ENCODE assay signal across 8 cellular contexts in genomic region chr9:33164138-33164809, GRCh38. TPM values are rescaled to one million over a fixed set of nuclear protein-coding genes. Genes with fewer than 3 reads are reported as not detected.
A peak's percentile ranks its signal among the peaks of the same experiment; 100 is the strongest.
DNase-seq lines count a peak whose midpoint lies in the region; ATAC-seq, FAIRE-seq and TF ChIP-seq lines count a peak whose summit lies in the region.

No MANE protein-coding gene starts in this region.

- TF ChIP-seq EP300 in GM12878 (IDR thresholded peaks at IDR 0.05; ENCODE audit: borderline replicate concordance in 1 of 2, control insufficient read depth in 1 of 2, low read depth in 2 of 2, low read length in 2 of 2), result peak; percentile 36 to 62; a peak in 3 of 4 replicates

- no peak for TF ChIP-seq CTCF in GM12878 (IDR thresholded peaks at IDR 0.05 in 2 of 3, conservative IDR thresholded peaks at IDR 0.05 in 1 of 3; ENCODE audit: control insufficient read depth in 2 of 3, extremely low read depth in 1 of 3, insufficient read depth in 1 of 3, low read depth in 3 of 3, low read length in 3 of 3)

- no peaks in the 10 kb centered on the region; a peak in 1 of 4 replicates for H3K36me3 ChIP-seq in GM12878 (ENCODE audit: control insufficient read depth in 2 of 2, insufficient read depth in 2 of 2, low read length in 1 of 2)

- WGBS in GM12878 (ENCODE audit: insufficient coverage, insufficient replicate concordance, low lambda C conversion rate, missing lambda C conversion rate), result under 1% methylated on average over 11 of the region's 11 CpGs

- BruUV-seq in GM12878 (replicated peaks; lab: Mats Ljungman, UMichigan), result no TSS peak

- peaks cover 49% of the 10 kb centered on the region for H3K4me1 ChIP-seq in GM12878 (ENCODE audit: control insufficient read depth, insufficient read depth, low read length)
- peaks cover 86% of the 10 kb centered on the region for H3K4me1 ChIP-seq in mononuclear cell (ENCODE audit: insufficient read depth, low read length)

- H2AFZ ChIP-seq in GM12878 (ENCODE audit: control insufficient read depth, low read depth, low read length), result no peak overlapping the region

- H3K79me2 ChIP-seq in GM12878 (ENCODE audit: control insufficient read depth, insufficient read depth, low read length), result peaks cover 87% of the 10 kb centered on the region

- intact Hi-C loops in GM12878 (cut with micrococcal nuclease; ENCODE audit: unreplicated experiment), result loop anchor here (2.0 to 10.0 kb wide), 3 partner anchors 37 to 131 kb away; partner anchors contain the start of gene NFX1

- CTCF ChIA-PET in GM12878 (lab: Yijun Ruan, JAX), result interaction anchor here (0.8 to 7.2 kb wide), 4 partner anchors 14 to 62 kb away, joined by 3 to 58 read pairs (median 22); no protein-coding TSS in a partner anchor

- peak; percentile 25 for ATAC-seq in HG03354 (IDR thresholded peaks at IDR 0.05; ENCODE audit: poor library complexity, severe bottlenecking, unreplicated experiment)
- ATAC-seq in GM12878, result peak; percentile 14

- POLR2A ChIA-PET in GM12878 (lab: Charles Lee), result interaction anchor here (5.8 to 8.5 kb wide), 2 partner anchors 21 to 35 kb away, joined by 23 to 73 read pairs; no protein-coding TSS in a partner anchor

- RAD21 ChIA-PET in GM12878 (lab: Charles Lee; ENCODE audit: unreplicated experiment), result interaction anchor here (3.4 to 7.2 kb wide), 2 partner anchors 12 to 20 kb away, joined by 23 to 46 read pairs; no protein-coding TSS in a partner anchor

- no peaks in the 10 kb centered on the region for H3K27me3 ChIP-seq in GM12878 (replicated peaks in 1 of 2; ENCODE audit: control insufficient read depth in 2 of 2, insufficient read depth in 2 of 2, low read length in 1 of 2)
- H3K27me3 ChIP-seq in mononuclear cell (ENCODE audit: insufficient read depth, low read length), result no peaks in the 10 kb centered on the region

- H3K9me3 ChIP-seq in GM12878 (replicated peaks; ENCODE audit: control insufficient read depth, insufficient read depth, low read length) (no peaks in the 10 kb centered on the region), mononuclear cell (ENCODE audit: low read depth, low read length) (no peaks in the 10 kb centered on the region)

- peak overlapping the region; percentile 90 for H3K4me3 ChIP-seq in GM12878
- peak overlapping the region; percentile 91 for H3K4me3 ChIP-seq in mononuclear cell (ENCODE audit: low read length)

- TF ChIP-seq RAD21 in GM12878 (IDR thresholded peaks at IDR 0.05; ENCODE audit: insufficient read depth, low read depth, low read length), result no peak

- H3K4me2 ChIP-seq in GM12878 (ENCODE audit: control insufficient read depth, insufficient read depth), result peak overlapping the region; percentile 86

- peak; percentile 49 for FAIRE-seq in GM12878 (lab: Jason Lieb, UNC)

- peak overlapping the region; percentile 92 for H3K27ac ChIP-seq in GM12878 (ENCODE audit: control insufficient read depth, insufficient read depth)

- peak overlapping the region; percentile 98 for H3K9ac ChIP-seq in GM12878 (ENCODE audit: control insufficient read depth, insufficient read depth, low read length)

- TF ChIP-seq POLR2A in GM12878 (IDR thresholded peaks at IDR 0.05; ENCODE audit: low read depth, low read length), result no peak; the same call in 1 of the 2 replicates

- in situ Hi-C loops in GM12878 (cut with MboI), result no loop called here

- SMC1A ChIA-PET in GM12878 (lab: Charles Lee; ENCODE audit: uncharacterized antibody, unreplicated experiment), result interaction anchor here (1.9 to 10.4 kb wide), 2 partner anchors 23 to 34 kb away, joined by 10 to 172 read pairs; no protein-coding TSS in a partner anchor

- H4K20me1 ChIP-seq in GM12878 (ENCODE audit: control insufficient read depth, insufficient read depth), result 0 out of 2 replicates have a peak, but pooled peaks cover 3% of the 10 kb centered on the region

- peak; percentile 71 for DNase-seq in activated CD8-positive, alpha-beta memory T cell treated with anti-CD3 and anti-CD28 coated beads for 24 hours
- DNase-seq in activated CD8-positive, alpha-beta memory T cell treated with anti-CD3 and anti-CD28 coated beads, Interleukin-2, amount 50 U/mL, for 4 hours, result no peak
- DNase-seq in GM12878 (ENCODE audit: low read depth, low spot score) (no peak), NCI-H345 (lab: John Stamatoyannopoulos, UW) (no peak), hepatic stellate cell (ENCODE audit: low spot score) (no peak), NCI-H2081 treated with DMSO at 0.1 percent for 48 hours (lab: John Stamatoyannopoulos, UW) (no peak)

TF ChIP-seq in GM12878, 131 proteins besides CTCF, POLR2A, EP300 and RAD21 (continues in another document):
- TF ChIP-seq NFXL1 (IDR thresholded peaks at IDR 0.05; ENCODE audit: borderline replicate concordance) (no peak), BCL11A (IDR thresholded peaks at IDR 0.05; ENCODE audit: low read depth, low read length) (peak; percentile 53; the same call in 1 of the 2 replicates), USF1 (IDR thresholded peaks at IDR 0.05; ENCODE audit: borderline replicate concordance, extremely low read length, insufficient read depth, low read depth, low read length) (no peak), PAX8 (IDR thresholded peaks at IDR 0.05) (0 out of 2 replicates have a peak, but pooled peaks have one; percentile 51), ZNF592 (IDR thresholded peaks at IDR 0.05) (peak; percentile 44; the same call in 1 of the 2 replicates), EGR1 (IDR thresholded peaks at IDR 0.05; ENCODE audit: borderline replicate concordance in 1 of 2, low read depth in 2 of 2, low read length in 2 of 2) (peak in 1 of 2 experiments; percentile 85; a peak in 2 of 3 replicates), ATF7 (IDR thresholded peaks at IDR 0.05; ENCODE audit: low read depth) (peak; percentile 61), CBX3 (IDR thresholded peaks at IDR 0.05; ENCODE audit: borderline replicate concordance, low read depth) (no peak), TCF7 (IDR thresholded peaks at IDR 0.05; ENCODE audit: borderline replicate concordance) (no peak), ATF3 (IDR thresholded peaks at IDR 0.05; ENCODE audit: borderline replicate concordance, extremely low read depth, low read depth, low read length) (no peak), ZNF274 (IDR thresholded peaks at IDR 0.05; ENCODE audit: insufficient read depth, insufficient read length) (no peak), FOXK2 (IDR thresholded peaks at IDR 0.05) (no peak; the same call in 1 of the 2 replicates)

RNA-seq across cellular contexts. Expression of gene B4GALT1, which starts 2.9 kb away (rescaled TPM):
- total RNA-seq in GM12878 (2013; cell fraction: nucleolus; rRNA removed), result 47.6 and 51.1 TPM in 2 replicates
- total RNA-seq in GM12878 (2014; rRNA removed) (23.4 and 24.2 TPM in 2 replicates), GM12878 (2014; rRNA removed; fragmentation: Illumina TruSeq; extraction: Trizol) (12.7 and 15.3 TPM in 2 replicates), GM12878 (2021) (77.5 and 79.0 TPM in 2 replicates), mononuclear cell (62.5 TPM)
- 50.1 TPM for polyA plus RNA-seq in GM12878 (2011; ENCODE audit: low read depth)
- polyA plus RNA-seq in GM12878 (2011; rRNA removed) (29.6 and 36.5 TPM in 2 replicates), GM12878 (2014; fragmentation: Illumina TruSeq; extraction: Trizol) (66.7 and 68.8 TPM in 2 replicates), GM12878 (2014; fragmentation: Nextera tagmentation; extraction: Ambion mirVana) (10 to 100 TPM; 22.4 to 23.3 TPM), GM12878 (2014; rRNA removed) (42.6 and 45.5 TPM in 2 replicates), GM12878 (2016; fragmentation: Nextera tagmentation; extraction: Ambion mirVana) (10 to 100 TPM; 50.2 to 50.8 TPM)
- 36.7 and 49.7 TPM in 2 replicates for polyA plus RNA-seq in GM12878 (2011; cell fraction: cytosol; rRNA removed)
- polyA plus RNA-seq in GM12878 (2011; cell fraction: nucleus; rRNA removed), result 16.8 and 18.8 TPM in 2 replicates
- 58.2 and 65.9 TPM in 2 replicates for polyA plus RNA-seq in GM12878 (2012)
- 48.3 and 58.3 TPM in 2 replicates for polyA minus RNA-seq in GM12878 (2011; rRNA and poly(A)+ RNA removed)
- 25.8 and 27.2 TPM in 2 replicates for polyA minus RNA-seq in GM12878 (2011; cell fraction: cytosol; rRNA and poly(A)+ RNA removed)
- 10.3 and 16.8 TPM in 2 replicates for polyA minus RNA-seq in GM12878 (2011; cell fraction: nucleus; rRNA and poly(A)+ RNA removed)
